1 cellular context compared by ENCODE assay signal in the genomic region with DNA sequence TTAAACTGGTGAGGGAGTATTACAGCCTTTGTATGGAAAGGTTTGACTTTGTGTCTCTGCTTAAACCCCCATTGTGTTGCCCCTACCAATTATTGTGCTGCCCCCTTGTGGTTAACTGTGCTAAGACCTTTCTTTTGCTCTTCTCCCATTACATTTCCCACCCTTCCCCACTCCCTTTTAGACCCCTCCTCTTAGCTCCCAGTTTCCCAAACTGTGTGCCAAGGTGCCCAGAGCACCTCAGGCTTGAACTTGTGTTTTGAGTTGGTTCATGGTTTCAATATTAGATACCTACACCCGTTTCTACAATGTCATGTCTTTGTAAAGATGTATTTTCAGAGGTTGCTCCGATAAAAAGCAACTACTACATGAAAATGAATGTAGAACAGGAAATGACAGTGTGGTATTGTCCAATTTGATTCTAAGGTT.
TF ChIP-seq lines count a peak whose summit lies in the region.

No MANE protein-coding gene starts in this region.

TF ChIP-seq in K562, 482 proteins besides CTCF, POLR2A, EP300 and RAD21 (continued from another document and continues in another):
- TF ChIP-seq, protein P1, sequence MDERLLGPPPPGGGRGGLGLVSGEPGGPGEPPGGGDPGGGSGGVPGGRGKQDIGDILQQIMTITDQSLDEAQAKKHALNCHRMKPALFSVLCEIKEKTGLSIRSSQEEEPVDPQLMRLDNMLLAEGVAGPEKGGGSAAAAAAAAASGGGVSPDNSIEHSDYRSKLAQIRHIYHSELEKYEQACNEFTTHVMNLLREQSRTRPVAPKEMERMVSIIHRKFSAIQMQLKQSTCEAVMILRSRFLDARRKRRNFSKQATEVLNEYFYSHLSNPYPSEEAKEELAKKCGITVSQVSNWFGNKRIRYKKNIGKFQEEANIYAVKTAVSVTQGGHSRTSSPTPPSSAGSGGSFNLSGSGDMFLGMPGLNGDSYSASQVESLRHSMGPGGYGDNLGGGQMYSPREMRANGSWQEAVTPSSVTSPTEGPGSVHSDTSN (CRISPR knock-in tag; IDR thresholded peaks at IDR 0.05; ENCODE audit: low read depth): no peak
- TF ChIP-seq, protein P1 (tag; conservative IDR thresholded peaks at IDR 0.05; ENCODE audit: low read depth): no peak
- TF ChIP-seq, protein P2, sequence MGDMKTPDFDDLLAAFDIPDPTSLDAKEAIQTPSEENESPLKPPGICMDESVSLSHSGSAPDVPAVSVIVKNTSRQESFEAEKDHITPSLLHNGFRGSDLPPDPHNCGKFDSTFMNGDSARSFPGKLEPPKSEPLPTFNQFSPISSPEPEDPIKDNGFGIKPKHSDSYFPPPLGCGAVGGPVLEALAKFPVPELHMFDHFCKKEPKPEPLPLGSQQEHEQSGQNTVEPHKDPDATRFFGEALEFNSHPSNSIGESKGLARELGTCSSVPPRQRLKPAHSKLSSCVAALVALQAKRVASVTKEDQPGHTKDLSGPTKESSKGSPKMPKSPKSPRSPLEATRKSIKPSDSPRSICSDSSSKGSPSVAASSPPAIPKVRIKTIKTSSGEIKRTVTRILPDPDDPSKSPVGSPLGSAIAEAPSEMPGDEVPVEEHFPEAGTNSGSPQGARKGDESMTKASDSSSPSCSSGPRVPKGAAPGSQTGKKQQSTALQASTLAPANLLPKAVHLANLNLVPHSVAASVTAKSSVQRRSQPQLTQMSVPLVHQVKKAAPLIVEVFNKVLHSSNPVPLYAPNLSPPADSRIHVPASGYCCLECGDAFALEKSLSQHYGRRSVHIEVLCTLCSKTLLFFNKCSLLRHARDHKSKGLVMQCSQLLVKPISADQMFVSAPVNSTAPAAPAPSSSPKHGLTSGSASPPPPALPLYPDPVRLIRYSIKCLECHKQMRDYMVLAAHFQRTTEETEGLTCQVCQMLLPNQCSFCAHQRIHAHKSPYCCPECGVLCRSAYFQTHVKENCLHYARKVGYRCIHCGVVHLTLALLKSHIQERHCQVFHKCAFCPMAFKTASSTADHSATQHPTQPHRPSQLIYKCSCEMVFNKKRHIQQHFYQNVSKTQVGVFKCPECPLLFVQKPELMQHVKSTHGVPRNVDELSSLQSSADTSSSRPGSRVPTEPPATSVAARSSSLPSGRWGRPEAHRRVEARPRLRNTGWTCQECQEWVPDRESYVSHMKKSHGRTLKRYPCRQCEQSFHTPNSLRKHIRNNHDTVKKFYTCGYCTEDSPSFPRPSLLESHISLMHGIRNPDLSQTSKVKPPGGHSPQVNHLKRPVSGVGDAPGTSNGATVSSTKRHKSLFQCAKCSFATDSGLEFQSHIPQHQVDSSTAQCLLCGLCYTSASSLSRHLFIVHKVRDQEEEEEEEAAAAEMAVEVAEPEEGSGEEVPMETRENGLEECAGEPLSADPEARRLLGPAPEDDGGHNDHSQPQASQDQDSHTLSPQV (IDR thresholded peaks at IDR 0.05): 0 out of 2 replicates have a peak, but pooled peaks have one; percentile 44
- no peak for TF ChIP-seq RBM34 (IDR thresholded peaks at IDR 0.05; ENCODE audit: borderline replicate concordance, insufficient read depth, low read length)
- TF ChIP-seq DDX20 (tag; IDR thresholded peaks at IDR 0.05; ENCODE audit: low read depth): no peak
- TF ChIP-seq RBM17 (IDR thresholded peaks at IDR 0.05; ENCODE audit: borderline replicate concordance, low read depth, low read length): no peak
- TF ChIP-seq, protein P3, sequence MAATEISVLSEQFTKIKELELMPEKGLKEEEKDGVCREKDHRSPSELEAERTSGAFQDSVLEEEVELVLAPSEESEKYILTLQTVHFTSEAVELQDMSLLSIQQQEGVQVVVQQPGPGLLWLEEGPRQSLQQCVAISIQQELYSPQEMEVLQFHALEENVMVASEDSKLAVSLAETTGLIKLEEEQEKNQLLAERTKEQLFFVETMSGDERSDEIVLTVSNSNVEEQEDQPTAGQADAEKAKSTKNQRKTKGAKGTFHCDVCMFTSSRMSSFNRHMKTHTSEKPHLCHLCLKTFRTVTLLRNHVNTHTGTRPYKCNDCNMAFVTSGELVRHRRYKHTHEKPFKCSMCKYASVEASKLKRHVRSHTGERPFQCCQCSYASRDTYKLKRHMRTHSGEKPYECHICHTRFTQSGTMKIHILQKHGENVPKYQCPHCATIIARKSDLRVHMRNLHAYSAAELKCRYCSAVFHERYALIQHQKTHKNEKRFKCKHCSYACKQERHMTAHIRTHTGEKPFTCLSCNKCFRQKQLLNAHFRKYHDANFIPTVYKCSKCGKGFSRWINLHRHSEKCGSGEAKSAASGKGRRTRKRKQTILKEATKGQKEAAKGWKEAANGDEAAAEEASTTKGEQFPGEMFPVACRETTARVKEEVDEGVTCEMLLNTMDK (IDR thresholded peaks at IDR 0.05; ENCODE audit: borderline replicate concordance, insufficient read depth, low read depth, low read length, poor library complexity, severe bottlenecking): peak; percentile 53
- no peak for TF ChIP-seq NFXL1 (CRISPR knock-in tag; IDR thresholded peaks at IDR 0.05)
- TF ChIP-seq SNIP1 (IDR thresholded peaks at IDR 0.05; ENCODE audit: low read depth): no peak
- TF ChIP-seq, protein P4, sequence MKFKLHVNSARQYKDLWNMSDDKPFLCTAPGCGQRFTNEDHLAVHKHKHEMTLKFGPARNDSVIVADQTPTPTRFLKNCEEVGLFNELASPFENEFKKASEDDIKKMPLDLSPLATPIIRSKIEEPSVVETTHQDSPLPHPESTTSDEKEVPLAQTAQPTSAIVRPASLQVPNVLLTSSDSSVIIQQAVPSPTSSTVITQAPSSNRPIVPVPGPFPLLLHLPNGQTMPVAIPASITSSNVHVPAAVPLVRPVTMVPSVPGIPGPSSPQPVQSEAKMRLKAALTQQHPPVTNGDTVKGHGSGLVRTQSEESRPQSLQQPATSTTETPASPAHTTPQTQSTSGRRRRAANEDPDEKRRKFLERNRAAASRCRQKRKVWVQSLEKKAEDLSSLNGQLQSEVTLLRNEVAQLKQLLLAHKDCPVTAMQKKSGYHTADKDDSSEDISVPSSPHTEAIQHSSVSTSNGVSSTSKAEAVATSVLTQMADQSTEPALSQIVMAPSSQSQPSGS (CRISPR knock-in tag; IDR thresholded peaks at IDR 0.05): no peak
- TF ChIP-seq, protein P5, sequence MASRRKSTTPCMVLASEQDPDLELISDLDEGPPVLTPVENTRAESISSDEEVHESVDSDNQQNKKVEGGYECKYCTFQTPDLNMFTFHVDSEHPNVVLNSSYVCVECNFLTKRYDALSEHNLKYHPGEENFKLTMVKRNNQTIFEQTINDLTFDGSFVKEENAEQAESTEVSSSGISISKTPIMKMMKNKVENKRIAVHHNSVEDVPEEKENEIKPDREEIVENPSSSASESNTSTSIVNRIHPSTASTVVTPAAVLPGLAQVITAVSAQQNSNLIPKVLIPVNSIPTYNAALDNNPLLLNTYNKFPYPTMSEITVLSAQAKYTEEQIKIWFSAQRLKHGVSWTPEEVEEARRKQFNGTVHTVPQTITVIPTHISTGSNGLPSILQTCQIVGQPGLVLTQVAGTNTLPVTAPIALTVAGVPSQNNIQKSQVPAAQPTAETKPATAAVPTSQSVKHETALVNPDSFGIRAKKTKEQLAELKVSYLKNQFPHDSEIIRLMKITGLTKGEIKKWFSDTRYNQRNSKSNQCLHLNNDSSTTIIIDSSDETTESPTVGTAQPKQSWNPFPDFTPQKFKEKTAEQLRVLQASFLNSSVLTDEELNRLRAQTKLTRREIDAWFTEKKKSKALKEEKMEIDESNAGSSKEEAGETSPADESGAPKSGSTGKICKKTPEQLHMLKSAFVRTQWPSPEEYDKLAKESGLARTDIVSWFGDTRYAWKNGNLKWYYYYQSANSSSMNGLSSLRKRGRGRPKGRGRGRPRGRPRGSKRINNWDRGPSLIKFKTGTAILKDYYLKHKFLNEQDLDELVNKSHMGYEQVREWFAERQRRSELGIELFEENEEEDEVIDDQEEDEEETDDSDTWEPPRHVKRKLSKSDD (conservative IDR thresholded peaks at IDR 0.05; ENCODE audit: low read length): no peak
- no peak for TF ChIP-seq CREBBP (IDR thresholded peaks at IDR 0.05; ENCODE audit: low read depth, low read length)
- TF ChIP-seq JUND (IDR thresholded peaks at IDR 0.05; ENCODE audit: borderline replicate concordance, low read depth, low read length): no peak
- TF ChIP-seq JUND (tag; IDR thresholded peaks at IDR 0.05; ENCODE audit: borderline replicate concordance, low read depth, low read length): no peak
- no peak for TF ChIP-seq CAMTA2 (CRISPR knock-in tag; conservative IDR thresholded peaks at IDR 0.05)
- no peak for TF ChIP-seq CCNT2 (IDR thresholded peaks at IDR 0.05; ENCODE audit: borderline replicate concordance, extremely low read depth, insufficient read length, low read depth, low read length)
- no peak for TF ChIP-seq SP2 (IDR thresholded peaks at IDR 0.05; ENCODE audit: extremely low read depth, low read depth, low read length, poor library complexity, severe bottlenecking)
- TF ChIP-seq NCOA4 (IDR thresholded peaks at IDR 0.05; ENCODE audit: partially characterized antibody): no peak
- no peak for TF ChIP-seq RHOXF2B (CRISPR knock-in tag; conservative IDR thresholded peaks at IDR 0.05)
- TF ChIP-seq C11orf30 (IDR thresholded peaks at IDR 0.05; ENCODE audit: low read depth): no peak
- 0 out of 2 replicates have a peak, but pooled peaks have one; percentile 4 for TF ChIP-seq ETV1 (tag; conservative IDR thresholded peaks at IDR 0.05; ENCODE audit: low read depth)
- TF ChIP-seq, protein P6, sequence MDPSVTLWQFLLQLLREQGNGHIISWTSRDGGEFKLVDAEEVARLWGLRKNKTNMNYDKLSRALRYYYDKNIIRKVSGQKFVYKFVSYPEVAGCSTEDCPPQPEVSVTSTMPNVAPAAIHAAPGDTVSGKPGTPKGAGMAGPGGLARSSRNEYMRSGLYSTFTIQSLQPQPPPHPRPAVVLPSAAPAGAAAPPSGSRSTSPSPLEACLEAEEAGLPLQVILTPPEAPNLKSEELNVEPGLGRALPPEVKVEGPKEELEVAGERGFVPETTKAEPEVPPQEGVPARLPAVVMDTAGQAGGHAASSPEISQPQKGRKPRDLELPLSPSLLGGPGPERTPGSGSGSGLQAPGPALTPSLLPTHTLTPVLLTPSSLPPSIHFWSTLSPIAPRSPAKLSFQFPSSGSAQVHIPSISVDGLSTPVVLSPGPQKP (CRISPR knock-in tag; IDR thresholded peaks at IDR 0.05): no peak
- TF ChIP-seq ZNF311 (CRISPR knock-in tag; IDR thresholded peaks at IDR 0.05): no peak
- TF ChIP-seq SAP30 (IDR thresholded peaks at IDR 0.05; ENCODE audit: borderline replicate concordance, insufficient read depth, low read depth, low read length, poor library complexity, severe bottlenecking): no peak
- TF ChIP-seq GABPB2 (CRISPR knock-in tag; conservative IDR thresholded peaks at IDR 0.05): no peak
- peak; percentile 20; the same call in 1 of the 2 replicates for TF ChIP-seq DPF2 (IDR thresholded peaks at IDR 0.05)
- TF ChIP-seq TCF3 (CRISPR knock-in tag; IDR thresholded peaks at IDR 0.05): no peak
- TF ChIP-seq, protein P7, sequence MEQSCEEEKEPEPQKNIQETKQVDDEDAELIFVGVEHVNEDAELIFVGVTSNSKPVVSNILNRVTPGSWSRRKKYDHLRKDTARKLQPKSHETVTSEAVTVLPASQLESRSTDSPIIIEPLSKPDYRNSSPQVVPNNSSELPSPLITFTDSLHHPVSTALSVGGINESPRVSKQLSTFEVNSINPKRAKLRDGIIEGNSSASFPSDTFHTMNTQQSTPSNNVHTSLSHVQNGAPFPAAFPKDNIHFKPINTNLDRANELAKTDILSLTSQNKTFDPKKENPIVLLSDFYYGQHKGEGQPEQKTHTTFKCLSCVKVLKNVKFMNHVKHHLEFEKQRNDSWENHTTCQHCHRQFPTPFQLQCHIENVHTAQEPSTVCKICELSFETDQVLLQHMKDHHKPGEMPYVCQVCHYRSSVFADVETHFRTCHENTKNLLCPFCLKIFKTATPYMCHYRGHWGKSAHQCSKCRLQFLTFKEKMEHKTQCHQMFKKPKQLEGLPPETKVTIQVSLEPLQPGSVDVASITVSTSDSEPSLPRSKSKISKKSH (CRISPR knock-in tag; IDR thresholded peaks at IDR 0.05): no peak
- TF ChIP-seq ZNF561 (CRISPR knock-in tag; conservative IDR thresholded peaks at IDR 0.05): no peak
- TF ChIP-seq NCOR1 (IDR thresholded peaks at IDR 0.05): no peak
- no peak for TF ChIP-seq RCOR1 (IDR thresholded peaks at IDR 0.05; ENCODE audit: borderline replicate concordance in 1 of 2, low read depth in 2 of 2, low read length in 2 of 2)
- TF ChIP-seq CTBP1 (IDR thresholded peaks at IDR 0.05; ENCODE audit: borderline replicate concordance): 0 out of 2 replicates have a peak, but pooled peaks have one; percentile 44
- TF ChIP-seq ZFP30 (CRISPR knock-in tag; IDR thresholded peaks at IDR 0.05; ENCODE audit: borderline replicate concordance): no peak
- TF ChIP-seq CBX3 (IDR thresholded peaks at IDR 0.05; ENCODE audit: borderline replicate concordance in 1 of 2, low read length in 2 of 2): peak in 1 of 2 experiments; percentile 52; a peak in 1 of 3 replicates
- no peak for TF ChIP-seq U2AF2 (optimal IDR thresholded peaks at IDR 0.05; ENCODE audit: low read depth, low read length)
- no peak for TF ChIP-seq ZNF780A (CRISPR knock-in tag; IDR thresholded peaks at IDR 0.05)
- TF ChIP-seq ETS2 (tag; IDR thresholded peaks at IDR 0.05; ENCODE audit: borderline replicate concordance, poor library complexity, severe bottlenecking): no peak
- no peak for TF ChIP-seq SREBF2 (CRISPR knock-in tag; IDR thresholded peaks at IDR 0.05)
- TF ChIP-seq, protein P8, sequence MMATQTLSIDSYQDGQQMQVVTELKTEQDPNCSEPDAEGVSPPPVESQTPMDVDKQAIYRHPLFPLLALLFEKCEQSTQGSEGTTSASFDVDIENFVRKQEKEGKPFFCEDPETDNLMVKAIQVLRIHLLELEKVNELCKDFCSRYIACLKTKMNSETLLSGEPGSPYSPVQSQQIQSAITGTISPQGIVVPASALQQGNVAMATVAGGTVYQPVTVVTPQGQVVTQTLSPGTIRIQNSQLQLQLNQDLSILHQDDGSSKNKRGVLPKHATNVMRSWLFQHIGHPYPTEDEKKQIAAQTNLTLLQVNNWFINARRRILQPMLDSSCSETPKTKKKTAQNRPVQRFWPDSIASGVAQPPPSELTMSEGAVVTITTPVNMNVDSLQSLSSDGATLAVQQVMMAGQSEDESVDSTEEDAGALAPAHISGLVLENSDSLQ (IDR thresholded peaks at IDR 0.05): no peak
- no peak for TF ChIP-seq EZH2 (IDR thresholded peaks at IDR 0.05; ENCODE audit: borderline replicate concordance, low read depth, low read length)
- no peak for TF ChIP-seq SRSF3 (IDR thresholded peaks at IDR 0.05; ENCODE audit: insufficient read depth, low read length)
